ENCODE assay signal across 23 cellular contexts in genomic region chr2:2061091-2061696, GRCh38.
"Had no signal": no experiment of that assay in that cellular context is flagged by ENCODE, and none has a peak within 500 bp of the region (broad histone marks: within the 10 kb centered on the region; RNA-seq: fewer than 3 reads in every experiment).

No MANE protein-coding gene starts in this region.

- H3K9me3 ChIP-seq: esophagus muscularis mucosa, gastroesophageal sphincter, neutrophil, pancreas, thoracic aorta, transverse colon had no signal

- FAIRE-seq: kidney, pancreas had no signal

- H3K36me3 ChIP-seq: esophagus muscularis mucosa, gastroesophageal sphincter, neutrophil, pancreas, stomach, thoracic aorta, transverse colon had no signal

- H2AFZ ChIP-seq: hepatocyte had no signal

- H3K4me1 ChIP-seq: gastroesophageal sphincter, pancreas, stomach, transverse colon had no signal

- H3K27ac Mint-ChIP-seq: effector memory CD8-positive, alpha-beta T cell; naive B cell; progenitor cell of endocrine pancreas; stimulated activated naive B cell treated with anti-CD40 and anti-IgM and Interleukin-4, amounts not matched to agents 10 μg/mL and 1 μg/mL and 100 μg/mL, for 72 hours had no signal

- H3K79me2 ChIP-seq: hepatocyte had no signal

- H3K27me3 ChIP-seq: hepatocyte, neutrophil, stomach, transverse colon had no signal

- H3K27ac ChIP-seq: epithelial cell of prostate, esophagus muscularis mucosa, gastroesophageal sphincter, hepatocyte, neutrophil, pancreas, stomach, thoracic aorta, transverse colon had no signal

- DNase-seq: effector memory CD8-positive, alpha-beta T cell; kidney; left cardiac atrium; left ventricle myocardium superior; mesenchymal stem cell; naive B cell; pancreas; right cardiac atrium; stimulated activated CD4-positive, alpha-beta T cell treated with anti-CD3 and anti-CD28 coated beads, Interleukin-4, amount 100 ng/mL, for 24 hours; stimulated activated naive B cell treated with anti-CD40 and anti-IgM and Interleukin-4, amounts not matched to agents 10 μg/mL and 1 μg/mL and 100 μg/mL, for 72 hours; stomach; substantia nigra; transverse colon had no signal

- H3K4me3 Mint-ChIP-seq: effector memory CD8-positive, alpha-beta T cell; naive B cell; stimulated activated naive B cell treated with anti-CD40 and anti-IgM and Interleukin-4, amounts not matched to agents 10 μg/mL and 1 μg/mL and 100 μg/mL, for 72 hours had no signal

- H3K27me3 Mint-ChIP-seq: effector memory CD8-positive, alpha-beta T cell had no signal

- H3K9me3 Mint-ChIP-seq: nephron had no signal

- H3K4me3 ChIP-seq: esophagus muscularis mucosa, gastroesophageal sphincter, hepatocyte, lung, pancreas, smooth muscle cell, stomach, thoracic aorta, transverse colon had no signal

- H3K4me2 ChIP-seq: hepatocyte, smooth muscle cell had no signal
